8 cellular contexts compared by ENCODE assay signal in genomic region chr20:62707981-62708521, GRCh38. TPM values are rescaled to one million over a fixed set of nuclear protein-coding genes. Genes with fewer than 3 reads are reported as not detected.
DNase-seq lines count a peak whose midpoint lies in the region; ATAC-seq, FAIRE-seq and TF ChIP-seq lines count a peak whose summit lies in the region.

No MANE protein-coding gene starts in this region.

- no peak for FAIRE-seq in A549 (lab: Jason Lieb, UNC)

- H3K4me1 ChIP-seq in A549, result peaks cover 43% of the 10 kb centered on the region

- H3K4me3 ChIP-seq in A549, result peak overlapping the region; percentile 28; the same call in 2 of the 3 replicates

- DNase-seq in A549 (ENCODE audit: low read depth in 1 of 2, low spot score in 1 of 2) (peak; percentile 44 to 68), GM13977 (ENCODE audit: low spot score) (peak; percentile 63), SHP77 treated with DMSO at 0.1 percent for 48 hours (lab: John Stamatoyannopoulos, UW) (peak; percentile 67), glutamatergic neuron (peak; percentile 73), globus pallidus (ENCODE audit: low spot score) (no peak), SK-N-DZ (ENCODE audit: low spot score) (no peak), GM10248 (ENCODE audit: extremely low spot score) (no peak), NCI-H1092 treated with DMSO at 0.1 percent for 48 hours (lab: John Stamatoyannopoulos, UW) (no peak)

- peaks cover 3% of the 10 kb centered on the region for H3K9me3 Mint-ChIP-seq in glutamatergic neuron (ENCODE audit: unreplicated experiment)

- TF ChIP-seq RAD21 in A549 (conservative IDR thresholded peaks at IDR 0.05 in 1 of 2, IDR thresholded peaks at IDR 0.05 in 1 of 2), result no peak

- no peak for TF ChIP-seq EP300 in A549 (IDR thresholded peaks at IDR 0.05)

- H3K27ac Mint-ChIP-seq in glutamatergic neuron (ENCODE audit: unreplicated experiment), result no peak overlapping the region

- no peaks in the 10 kb centered on the region for H3K9me3 ChIP-seq in A549

- H3K27ac ChIP-seq in A549, result peak overlapping the region in 1 of 2 experiments; percentile 42; a peak in 1 of 6 replicates

- no peak for TF ChIP-seq POLR2A in A549 (IDR thresholded peaks at IDR 0.05; ENCODE audit: low read length)

- in situ Hi-C loops in GM13977 (cut with MboI; ENCODE audit: low pct_unique_long_range_greater_than_20kb, low sequenced_read_pairs, unreplicated experiment), result no loop called here

- H3K4me3 Mint-ChIP-seq in glutamatergic neuron (ENCODE audit: unreplicated experiment), result peak overlapping the region; percentile 74

- CTCF ChIA-PET in A549 (lab: Yijun Ruan, JAX) (interaction anchor here (1.0 to 16.9 kb wide), 12 partner anchors 10 to 82 kb away, joined by 3 to 250 read pairs (median 5); no protein-coding TSS in a partner anchor), GM10248 (lab: Yijun Ruan, JAX) (interaction anchor here (1.2 kb wide), 1 partner anchor 100 kb away, joined by 3 read pairs; no protein-coding TSS in a partner anchor)

- no peak for TF ChIP-seq CTCF in A549 (IDR thresholded peaks at IDR 0.05)
- TF ChIP-seq CTCF in GM13977 (IDR thresholded peaks at IDR 0.05; ENCODE audit: extremely low read depth, insufficient read depth, missing control alignments), result peak; percentile 2
- peak; percentile 81 for TF ChIP-seq CTCF in glutamatergic neuron (IDR thresholded peaks at IDR 0.05; ENCODE audit: partially characterized antibody, unreplicated experiment)
- TF ChIP-seq CTCF in GM10248 (IDR thresholded peaks at IDR 0.05; ENCODE audit: control extremely low read depth, extremely low read depth, low read depth, missing control alignments), result no peak

- peak overlapping the region; percentile 78 for H3K4me2 ChIP-seq in A549

- POLR2A ChIA-PET in A549 (lab: Yijun Ruan, JAX) (interaction anchor here (0.8 kb wide), 1 partner anchor 86 kb away, joined by 3 read pairs; no protein-coding TSS in a partner anchor), GM10248 (lab: Yijun Ruan, JAX) (no interaction called here)

- H3K4me1 Mint-ChIP-seq in glutamatergic neuron (ENCODE audit: low read depth, unreplicated experiment), result peaks cover 9% of the 10 kb centered on the region

- 7% methylated on average over 13 of the region's 19 CpGs for WGBS in A549 (ENCODE audit: missing lambda C conversion rate)

- peaks cover 7% of the 10 kb centered on the region for H3K27me3 Mint-ChIP-seq in glutamatergic neuron (ENCODE audit: unreplicated experiment)

- no peaks in the 10 kb centered on the region for H3K36me3 Mint-ChIP-seq in glutamatergic neuron (ENCODE audit: unreplicated experiment)

- peak; percentile 49 to 67; a peak in 3 of 6 replicates for ATAC-seq in A549

TF ChIP-seq in A549, 52 proteins besides CTCF, POLR2A, EP300 and RAD21:
- no peak for TF ChIP-seq FOSL2 (IDR thresholded peaks at IDR 0.05)
- no peak for TF ChIP-seq FOSL2 (CRISPR knock-in tag; IDR thresholded peaks at IDR 0.05)
- TF ChIP-seq TFCP2L1 (CRISPR knock-in tag; IDR thresholded peaks at IDR 0.05), result no peak
- TF ChIP-seq NFE2L2 (conservative IDR thresholded peaks at IDR 0.05; ENCODE audit: low read length), result no peak
- no peak for TF ChIP-seq RFX5 (IDR thresholded peaks at IDR 0.05)
- TF ChIP-seq MAFK (IDR thresholded peaks at IDR 0.05; ENCODE audit: partially characterized antibody), result no peak
- no peak for TF ChIP-seq KDM5A (IDR thresholded peaks at IDR 0.05)
- TF ChIP-seq RCOR1 (IDR thresholded peaks at IDR 0.05; ENCODE audit: low read depth, low read length), result no peak
- TF ChIP-seq, protein P1, sequence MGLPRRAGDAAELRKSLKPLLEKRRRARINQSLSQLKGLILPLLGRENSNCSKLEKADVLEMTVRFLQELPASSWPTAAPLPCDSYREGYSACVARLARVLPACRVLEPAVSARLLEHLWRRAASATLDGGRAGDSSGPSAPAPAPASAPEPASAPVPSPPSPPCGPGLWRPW (IDR thresholded peaks at IDR 0.05), result no peak
- TF ChIP-seq CEBPB (IDR thresholded peaks at IDR 0.05), result no peak
- no peak for TF ChIP-seq MAZ (IDR thresholded peaks at IDR 0.05; ENCODE audit: borderline replicate concordance, low read depth, low read length)
- no peak for TF ChIP-seq CBX2 (IDR thresholded peaks at IDR 0.05; ENCODE audit: borderline replicate concordance, low read depth)
- no peak for TF ChIP-seq JUNB (IDR thresholded peaks at IDR 0.05)
- no peak for TF ChIP-seq PHF8 (IDR thresholded peaks at IDR 0.05; ENCODE audit: borderline replicate concordance, low read depth)
- TF ChIP-seq MYC (IDR thresholded peaks at IDR 0.05; ENCODE audit: borderline replicate concordance, low read length), result no peak
- no peak for TF ChIP-seq ZC3H11A (IDR thresholded peaks at IDR 0.05)
- no peak for TF ChIP-seq ZSCAN20 (CRISPR knock-in tag; IDR thresholded peaks at IDR 0.05)
- TF ChIP-seq POLR2AphosphoS2 (conservative IDR thresholded peaks at IDR 0.05; ENCODE audit: low read length), result no peak
TF ChIP-seq in A549: peak in this region for 0.

RNA-seq across cellular contexts. Expression of gene NTSR1, which starts 0.6 kb away (rescaled TPM):
- polyA plus RNA-seq in A549 (2011; rRNA removed) (0.03 TPM in 2 replicates), A549 (2017; fragmentation: RNase III; extraction: RNeasy Plus Mini Kit Qiagen cat#74134 plus additional on column Dnase treatment) (not detected in 3 replicates)
- 0.01 TPM in 2 replicates for polyA plus RNA-seq in A549 (2012; cell fraction: cytosol; rRNA removed)
- 0.02 TPM in 1 of 2 replicates, not detected in the other for polyA plus RNA-seq in A549 (2012; cell fraction: nucleus; rRNA removed)
- not detected in 2 replicates for polyA minus RNA-seq in A549 (2011; rRNA and poly(A)+ RNA removed)
- total RNA-seq in glutamatergic neuron (ENCODE audit: unreplicated experiment), result 4.0 TPM
- polyA plus RNA-seq in SK-N-DZ (2014; cell fraction: cytosol; rRNA removed), result 0.64 and 0.86 TPM in 2 replicates
- 1.0 and 1.5 TPM in 2 replicates for polyA plus RNA-seq in SK-N-DZ (2014; cell fraction: nucleus; rRNA removed)

Comparison
In these comparisons a context has a peak if more than half of its experiments do, and no peak if none do; other contexts are left out.
1. DNase-seq: peak in A549 (2 of 2), GM13977 (single experiment), SHP77 treated with DMSO at 0.1 percent for 48 hours (single experiment) and glutamatergic neuron (single experiment); none in globus pallidus (single experiment), SK-N-DZ (single experiment), GM10248 (single experiment) and NCI-H1092 treated with DMSO at 0.1 percent for 48 hours (single experiment).
2. CTCF ChIP-seq: peak in GM13977 (single experiment) and glutamatergic neuron (single experiment); none in A549 (single experiment) and GM10248 (single experiment).